Comparison of ENCODE assay signal across 8 cellular contexts in genomic region chr6:106300944-106301343, GRCh38. TPM values are rescaled to one million over a fixed set of nuclear protein-coding genes. Genes with fewer than 3 reads are reported as not detected.
A peak's percentile ranks its signal among the peaks of the same experiment; 100 is the strongest.
DNase-seq lines count a peak whose midpoint lies in the region; ATAC-seq and TF ChIP-seq lines count a peak whose summit lies in the region.

No MANE protein-coding gene starts in this region.

- H3K4me3 ChIP-seq in AG04449 (ENCODE audit: low read depth, low read length) (no peak overlapping the region), GM12875 (ENCODE audit: low read depth, low read length) (no peak overlapping the region)

- ATAC-seq in HG02588 (IDR thresholded peaks at IDR 0.05; ENCODE audit: unreplicated experiment) (no peak), HG02981 (IDR thresholded peaks at IDR 0.05; ENCODE audit: unreplicated experiment) (no peak)

- DNase-seq in AG04449 (ENCODE audit: low read depth, low spot score) = no peak
- DNase-seq in SW480 (ENCODE audit: low spot score) = peak; percentile 32
- peak; percentile 23 for DNase-seq in glomerular endothelial cell (ENCODE audit: extremely low read depth, low read depth, low spot score)
- DNase-seq in putamen (ENCODE audit: low spot score) = no peak
- no peak for DNase-seq in NCI-H1417 treated with DMSO at 0.1 percent for 48 hours (lab: John Stamatoyannopoulos, UW)

- POLR2A ChIA-PET in AG04449 (lab: Yijun Ruan, JAX) = no interaction called here

- peak; percentile 40 for TF ChIP-seq CTCF in AG04449 (IDR thresholded peaks at IDR 0.05; ENCODE audit: insufficient read depth, low read length, missing control alignments)
- 0 out of 2 replicates have a peak, but pooled peaks have one; percentile 2 for TF ChIP-seq CTCF in GM12875 (IDR thresholded peaks at IDR 0.05; ENCODE audit: borderline replicate concordance, insufficient read depth, low read depth, low read length)

- CTCF ChIA-PET in AG04449 (lab: Yijun Ruan, JAX) = interaction anchor here (0.5 to 6.6 kb wide), 53 partner anchors 8 to 908 kb away, joined by 3 to 78 read pairs (median 4); partner anchors contain the start of gene ATG5

RNA-seq across cellular contexts. Expression of gene ATG5, which starts 24.6 kb away (rescaled TPM):
- total RNA-seq in glomerular endothelial cell = 27.4 and 35.4 TPM in 2 replicates

RNA-seq across cellular contexts. Expression of gene CRYBG1, which starts 59.6 kb away (rescaled TPM):
- 34.0 and 47.8 TPM in 2 replicates for total RNA-seq in glomerular endothelial cell

Comparison
In these comparisons a context has a peak if more than half of its experiments do, and no peak if none do; other contexts are left out.
1. DNase-seq: peak in SW480 (single experiment) and glomerular endothelial cell (single experiment); none in AG04449 (single experiment), putamen (single experiment) and NCI-H1417 treated with DMSO at 0.1 percent for 48 hours (single experiment).